Comparison of ENCODE assay signal across 19 cellular contexts in genomic region chrX:102470215-102470614, GRCh38. TPM values are rescaled to one million over a fixed set of nuclear protein-coding genes. Genes with fewer than 3 reads are reported as not detected.
"Had no signal": no experiment of that assay in that cellular context is flagged by ENCODE, and none has a peak within 500 bp of the region (broad histone marks: within the 10 kb centered on the region; RNA-seq: fewer than 3 reads in every experiment).

No MANE protein-coding gene starts in this region.

RNA-seq across cellular contexts. Expression of gene TCP11X2, which starts 1.4 kb away (rescaled TPM):
- total RNA-seq: dermis microvascular lymphatic vessel endothelial cell, esophagus mucosa, fibroblast of lung, frontal cortex, glomerular endothelial cell, heart left ventricle, left ventricle myocardium inferior, mesothelial cell of epicardium, myocyte, natural killer cell, neural crest cell, osteocyte, posterior vena cava, right atrium auricular region, thoracic aorta, transverse colon, ureter had no signal

RNA-seq across cellular contexts. Expression of gene NXF2B, which starts 30.4 kb away (rescaled TPM):
- total RNA-seq: dermis microvascular lymphatic vessel endothelial cell, esophagus mucosa, fibroblast of lung, frontal cortex, glomerular endothelial cell, heart left ventricle, left ventricle myocardium inferior, mesothelial cell of epicardium, mucosa of gallbladder, myocyte, natural killer cell, neural crest cell, osteocyte, posterior vena cava, right atrium auricular region, stomach, thoracic aorta, transverse colon, ureter had no signal

RNA-seq across cellular contexts. Expression of gene TMSB15A, which starts 46.3 kb away (rescaled TPM):
- total RNA-seq: esophagus mucosa, left ventricle myocardium inferior, mucosa of gallbladder, natural killer cell, transverse colon, ureter had no signal
